In genomic region chr13:25860265-25860664, GRCh38 we compare ENCODE assay signal across 2 cellular contexts.
TF ChIP-seq lines count a peak whose summit lies in the region.

No MANE protein-coding gene starts in this region.

TF ChIP-seq in A549, 52 proteins besides CTCF, POLR2A, EP300 and RAD21:
- TF ChIP-seq ELK1 (IDR thresholded peaks at IDR 0.05; ENCODE audit: low read depth, low read length) (no peak), SREBF2 (IDR thresholded peaks at IDR 0.05) (no peak), CHD4 (IDR thresholded peaks at IDR 0.05; ENCODE audit: borderline replicate concordance) (no peak), MAFK (IDR thresholded peaks at IDR 0.05; ENCODE audit: partially characterized antibody) (peak; percentile 5), NFE2L2 (conservative IDR thresholded peaks at IDR 0.05; ENCODE audit: low read length) (no peak), E2F6 (IDR thresholded peaks at IDR 0.05; ENCODE audit: borderline replicate concordance, low read depth) (no peak)

TF ChIP-seq in IMR-90, 13 proteins besides CTCF, POLR2A, EP300 and RAD21:
- TF ChIP-seq CHD1 (IDR thresholded peaks at IDR 0.05; ENCODE audit: low read depth, low read length) = no peak
- TF ChIP-seq MAFK (IDR thresholded peaks at IDR 0.05; ENCODE audit: low read depth, low read length) = peak; percentile 77
